In genomic region chr2:68119504-68119903, GRCh38 we compare ENCODE assay signal across 1 cellular context.
TF ChIP-seq lines count a peak whose summit lies in the region.

No MANE protein-coding gene starts in this region.

TF ChIP-seq in HepG2, 621 proteins besides CTCF, POLR2A, EP300 and RAD21:
- no peak for TF ChIP-seq ZFP62 (CRISPR knock-in tag; IDR thresholded peaks at IDR 0.05)
- TF ChIP-seq ZNF263 (CRISPR knock-in tag; IDR thresholded peaks at IDR 0.05) = peak; percentile 72
- TF ChIP-seq ZNF550 (CRISPR knock-in tag; IDR thresholded peaks at IDR 0.05; ENCODE audit: borderline replicate concordance) = no peak
- no peak for TF ChIP-seq HMG20B (CRISPR knock-in tag; conservative IDR thresholded peaks at IDR 0.05)
- no peak for TF ChIP-seq ZBTB34 (CRISPR knock-in tag; IDR thresholded peaks at IDR 0.05)
- TF ChIP-seq POLR2G (IDR thresholded peaks at IDR 0.05; ENCODE audit: low read depth, low read length) = no peak
- no peak for TF ChIP-seq PAWR (CRISPR knock-in tag; IDR thresholded peaks at IDR 0.05; ENCODE audit: borderline replicate concordance)
TF ChIP-seq in HepG2: peak in this region for 1.
